Comparison of ENCODE assay signal across 16 cellular contexts in the genomic region with DNA sequence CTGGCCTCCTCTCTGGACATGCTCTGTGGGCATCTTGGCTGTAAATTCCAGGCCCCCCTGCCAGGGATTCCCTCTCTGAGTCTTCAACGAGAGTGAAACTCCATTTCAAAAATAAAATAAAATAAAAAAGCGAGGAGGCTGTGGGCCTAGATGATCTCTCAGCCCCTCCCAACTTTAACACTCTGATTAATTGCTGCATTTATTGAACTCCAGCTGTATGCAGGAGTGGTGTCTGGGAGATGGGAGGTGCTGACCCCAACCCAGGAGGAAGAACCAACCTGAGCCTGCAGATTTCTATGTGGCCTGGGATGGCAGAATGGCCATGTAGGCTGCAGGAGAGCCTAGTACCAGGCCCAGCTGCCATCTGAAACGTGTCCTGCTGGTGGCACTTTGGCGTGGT.
DNase-seq lines count a peak whose midpoint lies in the region; ATAC-seq and TF ChIP-seq lines count a peak whose summit lies in the region.
"Had no signal": no experiment of that assay in that cellular context is flagged by ENCODE, and none has a peak within 500 bp of the region (broad histone marks: within the 10 kb centered on the region; RNA-seq: fewer than 3 reads in every experiment).

No MANE protein-coding gene starts in this region.

- H4K8ac ChIP-seq in IMR-90 (ENCODE audit: low read depth in 2 of 2, low read length in 2 of 2) (peak overlapping the region; percentile 16 to 53; a peak in 2 of 4 replicates), mesenchymal stem cell (ENCODE audit: low read length) (peak overlapping the region; percentile 86)

- H2BK15ac ChIP-seq in IMR-90 (ENCODE audit: low read depth, low read length), result peak overlapping the region; percentile 69
- peak overlapping the region; percentile 79 for H2BK15ac ChIP-seq in mesenchymal stem cell (ENCODE audit: low read depth, poor library complexity, severe bottlenecking)

- no peaks in the 10 kb centered on the region for H4K20me1 ChIP-seq in IMR-90 (ENCODE audit: insufficient read depth, low read length)
- no peaks in the 10 kb centered on the region for H4K20me1 ChIP-seq in mammary epithelial cell (ENCODE audit: insufficient read depth, low read length)

- H2AFZ ChIP-seq in IMR-90 (replicated peaks; ENCODE audit: low read length, poor library complexity) (peak overlapping the region; percentile 61), mammary epithelial cell (ENCODE audit: low read depth, low read length) (no peak overlapping the region), mesenchymal stem cell (ENCODE audit: low read depth, low read length) (no peak overlapping the region)

- H3K27ac Mint-ChIP-seq in activated naive CD4-positive, alpha-beta T cell treated with anti-CD3 and anti-CD28 coated beads for 36 hours, result no peak overlapping the region
- H3K27ac Mint-ChIP-seq: activated CD8-positive, alpha-beta T cell treated with anti-CD3 and anti-CD28 coated beads for 36 hours had no signal

- no peak for TF ChIP-seq RAD21 in IMR-90 (IDR thresholded peaks at IDR 0.05; ENCODE audit: low read length)

- DNase-seq in IMR-90 (no peak), mammary epithelial cell (no peak), mesenchymal stem cell (no peak), NCI-H2227 (lab: John Stamatoyannopoulos, UW; ENCODE audit: unreplicated experiment) (no peak), NCI-H146 (lab: John Stamatoyannopoulos, UW) (no peak)
- no peak for DNase-seq in activated naive CD4-positive, alpha-beta T cell treated with anti-CD3 and anti-CD28 coated beads for 36 hours
- DNase-seq: activated CD8-positive, alpha-beta T cell treated with anti-CD3 and anti-CD28 coated beads for 36 hours; activated naive CD4-positive, alpha-beta T cell treated with anti-CD3 and anti-CD28 coated beads, Interleukin-2, amount 50 U/mL, for 16 hours; cortex of kidney; foreskin melanocyte; ovary; stimulated activated CD4-positive, alpha-beta T cell treated with anti-CD3 and anti-CD28 coated beads, Interleukin-4, amount 100 ng/mL, for 1 hour; stimulated activated naive CD8-positive, alpha-beta T cell treated with anti-CD3 and anti-CD28 coated beads, Interleukin-15, Interleukin-2, amounts not matched to agents 100 U/mL and 50 U/mL, for 24 hours; T-helper 2 cell had no signal

- H3K14ac ChIP-seq in IMR-90 (replicated peaks; ENCODE audit: low read depth, low read length) (0 out of 2 replicates have a peak overlapping the region, but pooled peaks have one; percentile 37), mesenchymal stem cell (ENCODE audit: low read length in 2 of 2) (no peak overlapping the region)

- H3K56ac ChIP-seq in IMR-90 (ENCODE audit: extremely low read depth, insufficient read depth, low read length), result no peak overlapping the region

- no peak overlapping the region for H3K4me3 Mint-ChIP-seq in activated naive CD4-positive, alpha-beta T cell treated with anti-CD3 and anti-CD28 coated beads for 36 hours
- H3K4me3 Mint-ChIP-seq: activated CD8-positive, alpha-beta T cell treated with anti-CD3 and anti-CD28 coated beads for 36 hours had no signal

- peak overlapping the region; percentile 99 for H2BK12ac ChIP-seq in mesenchymal stem cell (ENCODE audit: low read length in 2 of 2)

- H3K9me3 ChIP-seq in IMR-90 (ENCODE audit: control insufficient read depth, insufficient read depth, low read length) (peaks cover 6% of the 10 kb centered on the region), mammary epithelial cell (replicated peaks; ENCODE audit: insufficient read depth, low read length) (peaks cover 9% of the 10 kb centered on the region), mesenchymal stem cell (ENCODE audit: control insufficient read depth, low read length) (peaks cover 11% of the 10 kb centered on the region), thymus (ENCODE audit: control insufficient read depth) (no peaks in the 10 kb centered on the region)
- H3K9me3 ChIP-seq: ovary had no signal

- intact Hi-C loops in IMR-90 (cut with micrococcal nuclease), result loop anchor here (5.0 kb wide), 1 partner anchor 280 kb away; no protein-coding TSS in a partner anchor
- intact Hi-C loops in mammary epithelial cell (cut with micrococcal nuclease), result loop anchor here (2.0 to 5.0 kb wide), 3 partner anchors 50 to 156 kb away; no protein-coding TSS in a partner anchor
- intact Hi-C loops in activated naive CD4-positive, alpha-beta T cell treated with anti-CD3 and anti-CD28 coated beads for 36 hours (cut with micrococcal nuclease), result no loop called here

- H3K79me1 ChIP-seq in IMR-90 (ENCODE audit: low read depth in 1 of 2, low read length in 2 of 2) (peaks cover 0 to 7% of the 10 kb centered on the region in 2 experiments; a peak in 1 of 4 replicates), mesenchymal stem cell (replicated peaks; ENCODE audit: low read length, poor library complexity, severe bottlenecking) (no peaks in the 10 kb centered on the region)

- H3K4me3 ChIP-seq in IMR-90 (ENCODE audit: insufficient read depth, low read depth, low read length) (no peak overlapping the region), mammary epithelial cell (replicated peaks in 1 of 3; ENCODE audit: insufficient read depth in 1 of 3, low read depth in 2 of 3, low read length in 3 of 3) (peak overlapping the region; percentile 54 to 62 (median 56)), mesenchymal stem cell (ENCODE audit: insufficient read depth in 1 of 2, low read depth in 1 of 2, low read length in 2 of 2) (no peak overlapping the region), thymus (ENCODE audit: low read length) (no peak overlapping the region)
- H3K4me3 ChIP-seq: ovary had no signal

- WGBS in IMR-90 (ENCODE audit: extremely low coverage in 2 of 2, insufficient read length in 1 of 2), 2 experiments, result 60% methylated on average over 1 of the region's 4 CpGs; no CpG with 5 or more reads in 1 of the 2 experiments
- WGBS in mammary epithelial cell (ENCODE audit: low coverage, missing lambda C conversion rate), result 0% methylated on average over 4 of the region's 4 CpGs
- WGBS in mesenchymal stem cell, result 83% methylated on average over 3 of the region's 4 CpGs
- WGBS in thymus, result 91% methylated on average over 4 of the region's 4 CpGs

- no peaks in the 10 kb centered on the region for H3K36me3 ChIP-seq in IMR-90 (ENCODE audit: control insufficient read depth, insufficient read depth, low read length)
- H3K36me3 ChIP-seq in mammary epithelial cell (ENCODE audit: insufficient read depth, low read length), result no peaks in the 10 kb centered on the region
- H3K36me3 ChIP-seq in mesenchymal stem cell (ENCODE audit: control insufficient read depth in 1 of 2, insufficient read depth in 2 of 2, low read depth in 1 of 2, low read length in 2 of 2), result no peaks in the 10 kb centered on the region
- no peaks in the 10 kb centered on the region for H3K36me3 ChIP-seq in thymus (ENCODE audit: control insufficient read depth, insufficient read depth)
- H3K36me3 ChIP-seq: ovary had no signal

- H3K27me3 ChIP-seq in IMR-90 (ENCODE audit: control insufficient read depth, insufficient read depth, low read length) (no peaks in the 10 kb centered on the region), mammary epithelial cell (ENCODE audit: insufficient read depth, low read length) (no peaks in the 10 kb centered on the region), mesenchymal stem cell (ENCODE audit: control insufficient read depth in 1 of 2, insufficient read depth in 1 of 2, low read length in 2 of 2) (no peaks in the 10 kb centered on the region), thymus (ENCODE audit: control insufficient read depth, insufficient read depth) (peaks cover 2% of the 10 kb centered on the region)
- H3K27me3 ChIP-seq: ovary had no signal

- H2AK9ac ChIP-seq in IMR-90 (replicated peaks; ENCODE audit: low read depth, low read length, poor library complexity), result no peak overlapping the region

- no peak for TF ChIP-seq POLR2A in IMR-90 (IDR thresholded peaks at IDR 0.05; ENCODE audit: low read depth, low read length)

- peak overlapping the region; percentile 92 for H2AK5ac ChIP-seq in IMR-90 (ENCODE audit: low read depth, low read length)
- H2AK5ac ChIP-seq in mesenchymal stem cell (ENCODE audit: low read length, severe bottlenecking), result peak overlapping the region; percentile 97

- no peak for ATAC-seq in IMR-90 (ENCODE audit: low read depth)
- ATAC-seq in GM18907 (IDR thresholded peaks at IDR 0.05; ENCODE audit: unreplicated experiment), result no peak
- ATAC-seq: activated CD8-positive, alpha-beta T cell treated with anti-CD3 and anti-CD28 coated beads for 36 hours; stimulated activated naive CD8-positive, alpha-beta T cell treated with anti-CD3 and anti-CD28 coated beads, Interleukin-15, Interleukin-2, amounts not matched to agents 100 U/mL and 50 U/mL, for 24 hours had no signal

- H2BK120ac ChIP-seq in IMR-90 (ENCODE audit: low read depth, low read length) (peak overlapping the region; percentile 56), mesenchymal stem cell (ENCODE audit: low read depth, low read length) (peak overlapping the region; percentile 86)

- H3K27ac ChIP-seq in IMR-90 (ENCODE audit: insufficient read depth, low read length) (peak overlapping the region; percentile 47; the same call in 1 of the 2 replicates), mammary epithelial cell (ENCODE audit: insufficient read depth, low read depth, low read length) (peak overlapping the region; percentile 81), mesenchymal stem cell (ENCODE audit: low read length, poor library complexity, severe bottlenecking) (peak overlapping the region; percentile 85), thymus (ENCODE audit: low read depth) (peak overlapping the region; percentile 72)

- H3K9me1 ChIP-seq in IMR-90 (ENCODE audit: insufficient read depth, low read length), result peaks cover 17% of the 10 kb centered on the region

- peak overlapping the region; percentile 81 for H3K4ac ChIP-seq in IMR-90 (ENCODE audit: low read depth, low read length)
- peak overlapping the region; percentile 61 to 84 for H3K4ac ChIP-seq in mesenchymal stem cell (ENCODE audit: low read depth in 1 of 2, low read length in 2 of 2)

- peak overlapping the region; percentile 84 for H2BK20ac ChIP-seq in IMR-90 (ENCODE audit: low read depth, low read length)

- in situ Hi-C loops in IMR-90 (cut with MboI; ENCODE audit: low sequenced_read_pairs) (loop anchor here (10.0 kb wide), 1 partner anchor 272 kb away; no protein-coding TSS in a partner anchor), mammary epithelial cell (cut with MboI; ENCODE audit: low sequenced_read_pairs in 2 of 2) (loop anchor here in 1 of 2 donors (5.0 to 25.0 kb wide), 3 partner anchors 150 to 280 kb away; a partner anchor contains a TSS)

- H3K4me1 ChIP-seq in IMR-90 (ENCODE audit: control insufficient read depth, insufficient read depth, low read length), result peaks cover 33% of the 10 kb centered on the region
- peaks cover 49% of the 10 kb centered on the region for H3K4me1 ChIP-seq in mammary epithelial cell (ENCODE audit: insufficient read depth, low read length)
- H3K4me1 ChIP-seq in mesenchymal stem cell (ENCODE audit: control insufficient read depth, insufficient read depth, low read depth, low read length), result peaks cover 51% of the 10 kb centered on the region
- peaks cover 31% of the 10 kb centered on the region for H3K4me1 ChIP-seq in thymus (ENCODE audit: control insufficient read depth, insufficient read depth, low read length)

- no peak overlapping the region for H3K9ac ChIP-seq in IMR-90 (ENCODE audit: low read depth, low read length)
- H3K9ac ChIP-seq in mammary epithelial cell (ENCODE audit: insufficient read depth, low read length), result peak overlapping the region; percentile 80
- H3K9ac ChIP-seq in mesenchymal stem cell (ENCODE audit: low read length), result peak overlapping the region; percentile 55

- BruUV-seq in IMR-90 (replicated peaks; lab: Mats Ljungman, UMichigan) (no TSS peak), mammary epithelial cell (replicated peaks; lab: Mats Ljungman, UMichigan) (TSS peak; percentile 87)

- no peaks in the 10 kb centered on the region for H3K36me3 Mint-ChIP-seq in activated naive CD4-positive, alpha-beta T cell treated with anti-CD3 and anti-CD28 coated beads for 36 hours (ENCODE audit: low read depth)

- H4K91ac ChIP-seq in IMR-90 (ENCODE audit: insufficient read depth, low read depth, low read length) (peak overlapping the region; percentile 85), mesenchymal stem cell (ENCODE audit: low read length) (peak overlapping the region; percentile 90)

- H3K9me3 Mint-ChIP-seq in activated naive CD4-positive, alpha-beta T cell treated with anti-CD3 and anti-CD28 coated beads for 36 hours, result peaks cover 11% of the 10 kb centered on the region

- 0 out of 2 replicates have a peak overlapping the region, but pooled peaks have one; percentile 12 for H3K23ac ChIP-seq in IMR-90 (ENCODE audit: low read depth, low read length)
- no peak overlapping the region for H3K23ac ChIP-seq in mesenchymal stem cell (ENCODE audit: low read length in 2 of 2)

- H4K5ac ChIP-seq in IMR-90 (ENCODE audit: low read depth, low read length), result peak overlapping the region; percentile 62

- CTCF ChIA-PET in IMR-90 (lab: Yijun Ruan, JAX) (interaction anchor here (1.3 kb wide), 1 partner anchor 12 kb away, joined by 4 read pairs; no protein-coding TSS in a partner anchor), mammary epithelial cell (lab: Charles Lee; ENCODE audit: low non-redundant PET) (interaction anchor here (0.8 kb wide), 1 partner anchor 292 kb away, joined by 4 read pairs; no protein-coding TSS in a partner anchor)
- CTCF ChIA-PET in activated naive CD4-positive, alpha-beta T cell treated with anti-CD3 and anti-CD28 coated beads for 36 hours (lab: Charles Lee), result interaction anchor here (0.7 to 1.7 kb wide), 4 partner anchors 158 to 512 kb away, joined by 3 to 5 read pairs (median 4); no protein-coding TSS in a partner anchor

- POLR2A ChIA-PET in IMR-90 (lab: Charles Lee; ENCODE audit: unreplicated experiment), result no interaction called here

- H3K4me2 ChIP-seq in IMR-90 (ENCODE audit: low read depth, low read length) (no peak overlapping the region), mammary epithelial cell (ENCODE audit: insufficient read depth, low read depth, low read length) (peak overlapping the region; percentile 78), mesenchymal stem cell (ENCODE audit: low read length, poor library complexity, severe bottlenecking) (no peak overlapping the region)

- dilution Hi-C loops in IMR-90 (cut with HindIII; ENCODE audit: low sequenced_read_pairs, unreplicated experiment) (no loop called here), mammary epithelial cell (cut with HindIII; ENCODE audit: low sequenced_read_pairs) (loop anchor here (5.0 to 25.0 kb wide), 4 partner anchors 70 to 285 kb away; a partner anchor contains a TSS)

- peaks cover 30% of the 10 kb centered on the region for H3K79me2 ChIP-seq in mammary epithelial cell (ENCODE audit: insufficient read depth, low read length)

- H2BK5ac ChIP-seq in IMR-90 (ENCODE audit: low read depth, low read length, poor library complexity, severe bottlenecking), result peak overlapping the region; percentile 47
- H2BK5ac ChIP-seq in mesenchymal stem cell (ENCODE audit: low read depth, low read length, poor library complexity, severe bottlenecking), result peak overlapping the region; percentile 86

- TF ChIP-seq CTCF in IMR-90 (conservative IDR thresholded peaks at IDR 0.05; ENCODE audit: low read depth, low read length) (no peak), mammary epithelial cell (conservative IDR thresholded peaks at IDR 0.05 in 1 of 2, IDR thresholded peaks at IDR 0.05 in 1 of 2; ENCODE audit: extremely low read depth in 1 of 2, insufficient read depth in 1 of 2, low read depth in 1 of 2, low read length in 2 of 2) (peak in 1 of 2 donors; percentile 14)

- H3K4me1 Mint-ChIP-seq in activated naive CD4-positive, alpha-beta T cell treated with anti-CD3 and anti-CD28 coated beads for 36 hours (ENCODE audit: low read depth), result peaks cover 41% of the 10 kb centered on the region

- H3K18ac ChIP-seq in IMR-90 (ENCODE audit: low read depth, low read length), result peak overlapping the region; percentile 56
- H3K18ac ChIP-seq in mesenchymal stem cell (ENCODE audit: low read depth in 1 of 2, low read length in 2 of 2), result peak overlapping the region; percentile 65 to 78

- no peaks in the 10 kb centered on the region for H3K27me3 Mint-ChIP-seq in activated naive CD4-positive, alpha-beta T cell treated with anti-CD3 and anti-CD28 coated beads for 36 hours (ENCODE audit: low read depth)
- H3K27me3 Mint-ChIP-seq: activated CD8-positive, alpha-beta T cell treated with anti-CD3 and anti-CD28 coated beads for 36 hours had no signal

Comparison
In these comparisons a context has a peak if more than half of its experiments do, and no peak if none do; other contexts are left out.
1. H3K4me3 ChIP-seq: peak in mammary epithelial cell (3 of 3); none in IMR-90 (single experiment), mesenchymal stem cell (0 of 2) and thymus (single experiment).
2. Peak in every context shown above with its lines, with median percentiles within 50 percentile points of each other: H3K27ac ChIP-seq.